Comparison of ENCODE assay signal across 16 cellular contexts in the genomic region with DNA sequence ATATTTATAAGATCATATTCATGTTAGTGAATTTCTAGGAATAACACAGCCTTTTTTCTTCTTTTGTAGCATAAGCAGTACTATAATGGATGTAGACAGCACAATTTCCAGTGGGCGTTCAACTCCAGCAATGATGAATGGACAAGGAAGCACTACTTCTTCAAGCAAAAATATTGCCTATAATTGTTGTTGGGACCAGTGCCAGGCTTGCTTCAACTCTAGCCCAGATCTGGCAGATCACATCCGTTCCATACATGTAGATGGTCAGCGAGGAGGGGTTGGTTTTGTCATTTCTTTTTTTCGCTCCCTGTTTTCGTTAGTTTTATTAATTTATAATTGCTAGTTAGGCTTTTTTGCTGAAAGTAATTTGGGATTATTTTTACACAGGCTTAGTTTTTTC. TPM values are rescaled to one million over a fixed set of nuclear protein-coding genes. Genes with fewer than 3 reads are reported as not detected.
DNase-seq lines count a peak whose midpoint lies in the region; ATAC-seq lines count a peak whose summit lies in the region.
"Had no signal": no experiment of that assay in that cellular context is flagged by ENCODE, and none has a peak within 500 bp of the region (broad histone marks: within the 10 kb centered on the region; RNA-seq: fewer than 3 reads in every experiment).

No MANE protein-coding gene starts in this region.

- no peaks in the 10 kb centered on the region for H3K27me3 Mint-ChIP-seq in T-helper 17 cell
- H3K27me3 Mint-ChIP-seq: type B pancreatic cell had no signal

- H3K4me1 Mint-ChIP-seq in T-helper 17 cell = peaks cover 37% of the 10 kb centered on the region

- DNase-seq in DMS79 (lab: John Stamatoyannopoulos, UW) = peak; percentile 32
- DNase-seq in NCI-H1417 treated with DMSO at 0.1 percent for 48 hours (lab: John Stamatoyannopoulos, UW) = peak; percentile 11
- no peak for DNase-seq in T-helper 17 cell
- DNase-seq in left kidney (ENCODE audit: low read depth, low spot score) = peak; percentile 68
- no peak for DNase-seq in NCI-H524 (lab: John Stamatoyannopoulos, UW)
- no peak for DNase-seq in SIG-M5 treated with dmso at 0.1 percent for 504 hours (lab: John Stamatoyannopoulos, UW; ENCODE audit: unreplicated experiment)
- DNase-seq: activated CD4-positive, alpha-beta T cell treated with anti-CD3 and anti-CD28 coated beads, Interleukin-2, amount 50 U/mL, for 1 hour; NCI-H1694; NCI-H526; occipital lobe; right cardiac atrium; SHP77 treated with DMSO at 0.1 percent for 48 hours; WERI-Rb-1 had no signal

- H3K27ac Mint-ChIP-seq in T-helper 17 cell = peak overlapping the region; percentile 16
- H3K27ac Mint-ChIP-seq: type B pancreatic cell had no signal

- H3K4me3 Mint-ChIP-seq in T-helper 17 cell = no peak overlapping the region
- H3K4me3 Mint-ChIP-seq: type B pancreatic cell had no signal

- no peaks in the 10 kb centered on the region for H3K9me3 ChIP-seq in T-helper 17 cell (ENCODE audit: control insufficient read depth, low read length, poor library complexity, severe bottlenecking)

- H3K36me3 Mint-ChIP-seq in T-helper 17 cell (ENCODE audit: low read depth) = peaks cover 4% of the 10 kb centered on the region

- no peak for ATAC-seq in T-helper 17 cell
- no peak for ATAC-seq in GM19452 (IDR thresholded peaks at IDR 0.05; ENCODE audit: unreplicated experiment)
- no peak for ATAC-seq in HG03442 (IDR thresholded peaks at IDR 0.05; ENCODE audit: unreplicated experiment)

RNA-seq across cellular contexts. Expression of a gene that starts 23.1 kb away (rescaled TPM):
- 10 to 100 TPM; 50.0 to 52.7 TPM for total RNA-seq in T-helper 17 cell

Comparison
In these comparisons a context has a peak if more than half of its experiments do, and no peak if none do; other contexts are left out.
1. DNase-seq: peak in DMS79 (single experiment), NCI-H1417 treated with DMSO at 0.1 percent for 48 hours (single experiment) and left kidney (single experiment); none in T-helper 17 cell (0 of 3), NCI-H524 (0 of 2) and SIG-M5 treated with dmso at 0.1 percent for 504 hours (single experiment).